32 cellular contexts compared by ENCODE assay signal in the genomic region with DNA sequence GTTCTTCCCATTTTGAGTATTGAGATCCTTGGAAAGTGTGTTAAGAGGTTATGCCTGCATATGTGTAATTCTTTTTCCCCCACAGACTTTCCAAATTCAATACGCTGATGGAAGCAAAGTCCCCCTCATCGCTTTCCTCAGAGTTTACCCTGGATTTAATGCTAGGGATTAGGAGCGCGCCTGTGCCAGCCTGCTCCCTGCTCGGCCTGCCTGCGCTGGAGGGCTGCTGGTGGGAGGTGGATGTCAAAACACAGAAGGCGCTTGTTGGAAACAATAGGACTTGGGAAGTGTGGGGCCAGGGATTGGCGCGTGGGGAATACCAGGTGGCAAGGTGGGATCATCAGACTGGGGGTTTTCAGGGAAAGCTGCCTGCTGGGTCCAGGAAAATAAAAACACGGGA.
"Had no signal": no experiment of that assay in that cellular context is flagged by ENCODE, and none has a peak within 500 bp of the region (broad histone marks: within the 10 kb centered on the region; RNA-seq: fewer than 3 reads in every experiment).

No MANE protein-coding gene starts in this region.

- H3K9me3 ChIP-seq: body of pancreas, breast epithelium, Peyer's patch had no signal

- H3K4me3 Mint-ChIP-seq: activated CD4-positive, alpha-beta T cell treated with anti-CD3 and anti-CD28 coated beads for 36 hours; activated CD4-positive, alpha-beta T cell treated with anti-CD3 and anti-CD28 coated beads, Interleukin-2, amount 10 ng/mL, durations not matched to agents 7 days and 5 days; activated CD8-positive, alpha-beta T cell treated with anti-CD3 and anti-CD28 coated beads, Interleukin-2, amount 10 ng/mL, durations not matched to agents 7 days and 5 days; activated naive CD4-positive, alpha-beta T cell treated with anti-CD3 and anti-CD28 coated beads, Interleukin-2, amount 50 U/mL, for 24 hours; activated naive CD8-positive, alpha-beta T cell treated with anti-CD3 and anti-CD28 coated beads, Interleukin-2, amount 10 ng/mL, durations not matched to agents 7 days and 5 days; activated T-cell treated with anti-CD3 and anti-CD28 coated beads, Interleukin-2, amount 50 U/mL, for 24 hours had no signal

- H3K27ac Mint-ChIP-seq: activated CD4-positive, alpha-beta T cell treated with anti-CD3 and anti-CD28 coated beads for 36 hours; activated CD4-positive, alpha-beta T cell treated with anti-CD3 and anti-CD28 coated beads, Interleukin-2, amount 10 ng/mL, durations not matched to agents 7 days and 5 days; activated CD8-positive, alpha-beta T cell treated with anti-CD3 and anti-CD28 coated beads, Interleukin-2, amount 10 ng/mL, durations not matched to agents 7 days and 5 days; activated naive CD8-positive, alpha-beta T cell treated with anti-CD3 and anti-CD28 coated beads, Interleukin-2, amount 10 ng/mL, durations not matched to agents 7 days and 5 days; activated T-cell treated with anti-CD3 and anti-CD28 coated beads, Interleukin-2, amount 50 U/mL, for 24 hours; activated T-helper 2 cell treated with anti-CD3 and anti-CD28 coated beads, Interferon-gamma antibody, Interleukin-2, Interleukin-4, amounts not matched to agents 10 μg/mL and 5 μg/mL and 100 μg/mL, durations not matched to agents 14 hours and 24 hours and 36 hours had no signal

- H3K4me2 ChIP-seq: KMS-11 had no signal

- H3K4me1 Mint-ChIP-seq: activated CD4-positive, alpha-beta T cell treated with anti-CD3 and anti-CD28 coated beads, Interleukin-2, amount 10 ng/mL, durations not matched to agents 7 days and 5 days; activated naive CD4-positive, alpha-beta T cell treated with anti-CD3 and anti-CD28 coated beads, Interleukin-2, amount 50 U/mL, for 24 hours; activated naive CD8-positive, alpha-beta T cell treated with anti-CD3 and anti-CD28 coated beads, Interleukin-2, amount 10 ng/mL, durations not matched to agents 7 days and 5 days had no signal

- H3K27me3 ChIP-seq: body of pancreas, Peyer's patch had no signal

- H3K9me3 Mint-ChIP-seq: activated CD4-positive, alpha-beta T cell treated with anti-CD3 and anti-CD28 coated beads, Interleukin-2, amount 10 ng/mL, durations not matched to agents 7 days and 5 days; activated naive CD4-positive, alpha-beta T cell treated with anti-CD3 and anti-CD28 coated beads, Interleukin-2, amount 50 U/mL, for 24 hours; activated T-cell treated with anti-CD3 and anti-CD28 coated beads, Interleukin-2, amount 50 U/mL, for 24 hours; activated T-helper 2 cell treated with anti-CD3 and anti-CD28 coated beads, Interferon-gamma antibody, Interleukin-2, Interleukin-4, amounts not matched to agents 10 μg/mL and 5 μg/mL and 100 μg/mL, durations not matched to agents 14 hours and 24 hours and 36 hours had no signal

- ATAC-seq: activated CD4-positive, alpha-beta T cell treated with anti-CD3 and anti-CD28 coated beads for 36 hours; activated CD8-positive, alpha-beta T cell treated with anti-CD3 and anti-CD28 coated beads, Interleukin-2, amount 10 ng/mL, durations not matched to agents 7 days and 5 days; body of pancreas; PC-3 had no signal

- H3K4me1 ChIP-seq: body of pancreas, breast epithelium, Peyer's patch had no signal

- H3K4me3 ChIP-seq: body of pancreas, breast epithelium, Peyer's patch had no signal

- DNase-seq: activated CD4-positive, alpha-beta T cell treated with anti-CD3 and anti-CD28 coated beads for 36 hours; activated CD4-positive, alpha-beta T cell treated with anti-CD3 and anti-CD28 coated beads, Interleukin-2, amount 10 ng/mL, durations not matched to agents 7 days and 5 days; activated CD4-positive, alpha-beta T cell treated with anti-CD3 and anti-CD28 coated beads, Interleukin-2, amount 50 U/mL, for 48 hours; activated CD8-positive, alpha-beta T cell treated with anti-CD3 and anti-CD28 coated beads, Interleukin-2, amount 10 ng/mL, durations not matched to agents 7 days and 5 days; activated gamma-delta T cell; activated naive CD4-positive, alpha-beta T cell treated with Interleukin-2 at 50 U/mL for 16 hours; activated naive CD8-positive, alpha-beta T cell treated with anti-CD3 and anti-CD28 coated beads, Interleukin-2, amount 10 ng/mL, durations not matched to agents 7 days and 5 days; activated T-cell treated with anti-CD3 and anti-CD28 coated beads, Interleukin-2, amount 50 U/mL, for 24 hours; body of pancreas; MM.1S; MV-4-11; NCI-H1092 treated with DMSO at 0.1 percent for 48 hours; NCI-H1417; NCI-H146; NCI-H187 treated with DMSO at 0.1 percent for 48 hours; NCI-H2081; NCI-H2227 treated with DMSO at 0.1 percent for 48 hours; NCI-H446; NCI-H510A treated with DMSO at 0.1 percent for 48 hours; NK-92 treated with Interleukin-12 subunit alpha and Interleukin-12 subunit beta, amount 100 ng/mL, for 24 hours; PC-3; Peyer's patch; RPMI8226; SHP77 treated with DMSO at 0.1 percent for 48 hours; SW 1271; T-helper 1 cell; T-helper 2 cell; T-helper 9 cell had no signal

- H3K27ac ChIP-seq: body of pancreas, breast epithelium, KMS-11, Peyer's patch had no signal

- H3K36me3 ChIP-seq: breast epithelium, Peyer's patch had no signal

- H3K9ac ChIP-seq: KMS-11 had no signal

- H3K36me3 Mint-ChIP-seq: activated naive CD4-positive, alpha-beta T cell treated with anti-CD3 and anti-CD28 coated beads, Interleukin-2, amount 50 U/mL, for 24 hours had no signal
